In the genomic region with DNA sequence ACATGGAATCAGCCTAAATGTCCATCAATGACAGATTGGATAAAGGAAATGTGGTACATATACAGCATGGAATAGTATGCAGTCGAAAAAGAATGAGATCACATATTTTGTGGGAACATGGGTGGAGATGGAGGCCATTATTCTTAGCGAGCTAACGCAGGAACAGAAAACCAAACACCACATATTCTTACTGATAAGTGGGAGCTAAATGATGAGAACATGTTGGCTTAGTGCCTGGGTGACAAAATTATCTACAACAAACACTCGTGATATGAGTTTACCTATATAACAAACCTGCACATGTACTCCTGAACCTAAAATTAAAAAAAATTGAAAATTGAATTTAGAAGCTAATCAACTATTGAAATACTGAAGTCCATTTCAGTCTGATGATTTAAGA, we compare ENCODE assay signal across 1 cellular context.
TF ChIP-seq lines count a peak whose summit lies in the region.

No MANE protein-coding gene starts in this region.

TF ChIP-seq in K562, 482 proteins besides CTCF, POLR2A, EP300 and RAD21 (continued from another document):
- TF ChIP-seq, protein P1, sequence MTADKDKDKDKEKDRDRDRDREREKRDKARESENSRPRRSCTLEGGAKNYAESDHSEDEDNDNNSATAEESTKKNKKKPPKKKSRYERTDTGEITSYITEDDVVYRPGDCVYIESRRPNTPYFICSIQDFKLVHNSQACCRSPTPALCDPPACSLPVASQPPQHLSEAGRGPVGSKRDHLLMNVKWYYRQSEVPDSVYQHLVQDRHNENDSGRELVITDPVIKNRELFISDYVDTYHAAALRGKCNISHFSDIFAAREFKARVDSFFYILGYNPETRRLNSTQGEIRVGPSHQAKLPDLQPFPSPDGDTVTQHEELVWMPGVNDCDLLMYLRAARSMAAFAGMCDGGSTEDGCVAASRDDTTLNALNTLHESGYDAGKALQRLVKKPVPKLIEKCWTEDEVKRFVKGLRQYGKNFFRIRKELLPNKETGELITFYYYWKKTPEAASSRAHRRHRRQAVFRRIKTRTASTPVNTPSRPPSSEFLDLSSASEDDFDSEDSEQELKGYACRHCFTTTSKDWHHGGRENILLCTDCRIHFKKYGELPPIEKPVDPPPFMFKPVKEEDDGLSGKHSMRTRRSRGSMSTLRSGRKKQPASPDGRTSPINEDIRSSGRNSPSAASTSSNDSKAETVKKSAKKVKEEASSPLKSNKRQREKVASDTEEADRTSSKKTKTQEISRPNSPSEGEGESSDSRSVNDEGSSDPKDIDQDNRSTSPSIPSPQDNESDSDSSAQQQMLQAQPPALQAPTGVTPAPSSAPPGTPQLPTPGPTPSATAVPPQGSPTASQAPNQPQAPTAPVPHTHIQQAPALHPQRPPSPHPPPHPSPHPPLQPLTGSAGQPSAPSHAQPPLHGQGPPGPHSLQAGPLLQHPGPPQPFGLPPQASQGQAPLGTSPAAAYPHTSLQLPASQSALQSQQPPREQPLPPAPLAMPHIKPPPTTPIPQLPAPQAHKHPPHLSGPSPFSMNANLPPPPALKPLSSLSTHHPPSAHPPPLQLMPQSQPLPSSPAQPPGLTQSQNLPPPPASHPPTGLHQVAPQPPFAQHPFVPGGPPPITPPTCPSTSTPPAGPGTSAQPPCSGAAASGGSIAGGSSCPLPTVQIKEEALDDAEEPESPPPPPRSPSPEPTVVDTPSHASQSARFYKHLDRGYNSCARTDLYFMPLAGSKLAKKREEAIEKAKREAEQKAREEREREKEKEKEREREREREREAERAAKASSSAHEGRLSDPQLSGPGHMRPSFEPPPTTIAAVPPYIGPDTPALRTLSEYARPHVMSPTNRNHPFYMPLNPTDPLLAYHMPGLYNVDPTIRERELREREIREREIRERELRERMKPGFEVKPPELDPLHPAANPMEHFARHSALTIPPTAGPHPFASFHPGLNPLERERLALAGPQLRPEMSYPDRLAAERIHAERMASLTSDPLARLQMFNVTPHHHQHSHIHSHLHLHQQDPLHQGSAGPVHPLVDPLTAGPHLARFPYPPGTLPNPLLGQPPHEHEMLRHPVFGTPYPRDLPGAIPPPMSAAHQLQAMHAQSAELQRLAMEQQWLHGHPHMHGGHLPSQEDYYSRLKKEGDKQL (CRISPR knock-in tag; IDR thresholded peaks at IDR 0.05; ENCODE audit: borderline replicate concordance) = no peak
- TF ChIP-seq, protein P2, sequence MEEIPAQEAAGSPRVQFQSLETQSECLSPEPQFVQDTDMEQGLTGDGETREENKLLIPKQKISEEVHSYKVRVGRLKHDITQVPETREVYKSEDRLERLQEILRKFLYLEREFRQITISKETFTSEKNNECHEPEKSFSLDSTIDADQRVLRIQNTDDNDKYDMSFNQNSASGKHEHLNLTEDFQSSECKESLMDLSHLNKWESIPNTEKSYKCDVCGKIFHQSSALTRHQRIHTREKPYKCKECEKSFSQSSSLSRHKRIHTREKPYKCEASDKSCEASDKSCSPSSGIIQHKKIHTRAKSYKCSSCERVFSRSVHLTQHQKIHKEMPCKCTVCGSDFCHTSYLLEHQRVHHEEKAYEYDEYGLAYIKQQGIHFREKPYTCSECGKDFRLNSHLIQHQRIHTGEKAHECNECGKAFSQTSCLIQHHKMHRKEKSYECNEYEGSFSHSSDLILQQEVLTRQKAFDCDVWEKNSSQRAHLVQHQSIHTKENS (CRISPR knock-in tag; IDR thresholded peaks at IDR 0.05) = no peak
- TF ChIP-seq NFIC (IDR thresholded peaks at IDR 0.05) = peak; percentile 58
- TF ChIP-seq, protein P3, sequence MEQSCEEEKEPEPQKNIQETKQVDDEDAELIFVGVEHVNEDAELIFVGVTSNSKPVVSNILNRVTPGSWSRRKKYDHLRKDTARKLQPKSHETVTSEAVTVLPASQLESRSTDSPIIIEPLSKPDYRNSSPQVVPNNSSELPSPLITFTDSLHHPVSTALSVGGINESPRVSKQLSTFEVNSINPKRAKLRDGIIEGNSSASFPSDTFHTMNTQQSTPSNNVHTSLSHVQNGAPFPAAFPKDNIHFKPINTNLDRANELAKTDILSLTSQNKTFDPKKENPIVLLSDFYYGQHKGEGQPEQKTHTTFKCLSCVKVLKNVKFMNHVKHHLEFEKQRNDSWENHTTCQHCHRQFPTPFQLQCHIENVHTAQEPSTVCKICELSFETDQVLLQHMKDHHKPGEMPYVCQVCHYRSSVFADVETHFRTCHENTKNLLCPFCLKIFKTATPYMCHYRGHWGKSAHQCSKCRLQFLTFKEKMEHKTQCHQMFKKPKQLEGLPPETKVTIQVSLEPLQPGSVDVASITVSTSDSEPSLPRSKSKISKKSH (CRISPR knock-in tag; IDR thresholded peaks at IDR 0.05) = no peak
- no peak for TF ChIP-seq PHF8 (IDR thresholded peaks at IDR 0.05; ENCODE audit: borderline replicate concordance, low read length)
- TF ChIP-seq ZFP1 (CRISPR knock-in tag; IDR thresholded peaks at IDR 0.05) = no peak
- TF ChIP-seq SP1 (CRISPR knock-in tag; IDR thresholded peaks at IDR 0.05) = no peak
- TF ChIP-seq KLF16 (IDR thresholded peaks at IDR 0.05) = no peak
- peak; percentile 31; the same call in 1 of the 2 replicates for TF ChIP-seq TAL1 (IDR thresholded peaks at IDR 0.05)
- TF ChIP-seq RBM22 (IDR thresholded peaks at IDR 0.05; ENCODE audit: low read depth, low read length, poor library complexity, severe bottlenecking) = no peak
- TF ChIP-seq ZNF282 (CRISPR knock-in tag; IDR thresholded peaks at IDR 0.05) = no peak
- TF ChIP-seq, protein P4, sequence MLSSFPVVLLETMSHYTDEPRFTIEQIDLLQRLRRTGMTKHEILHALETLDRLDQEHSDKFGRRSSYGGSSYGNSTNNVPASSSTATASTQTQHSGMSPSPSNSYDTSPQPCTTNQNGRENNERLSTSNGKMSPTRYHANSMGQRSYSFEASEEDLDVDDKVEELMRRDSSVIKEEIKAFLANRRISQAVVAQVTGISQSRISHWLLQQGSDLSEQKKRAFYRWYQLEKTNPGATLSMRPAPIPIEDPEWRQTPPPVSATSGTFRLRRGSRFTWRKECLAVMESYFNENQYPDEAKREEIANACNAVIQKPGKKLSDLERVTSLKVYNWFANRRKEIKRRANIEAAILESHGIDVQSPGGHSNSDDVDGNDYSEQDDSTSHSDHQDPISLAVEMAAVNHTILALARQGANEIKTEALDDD (IDR thresholded peaks at IDR 0.05) = no peak
- peak; percentile 34; the same call in 1 of the 2 replicates for TF ChIP-seq ATF7 (IDR thresholded peaks at IDR 0.05)
